Comparison of ENCODE assay signal across 2 cellular contexts in the genomic region with DNA sequence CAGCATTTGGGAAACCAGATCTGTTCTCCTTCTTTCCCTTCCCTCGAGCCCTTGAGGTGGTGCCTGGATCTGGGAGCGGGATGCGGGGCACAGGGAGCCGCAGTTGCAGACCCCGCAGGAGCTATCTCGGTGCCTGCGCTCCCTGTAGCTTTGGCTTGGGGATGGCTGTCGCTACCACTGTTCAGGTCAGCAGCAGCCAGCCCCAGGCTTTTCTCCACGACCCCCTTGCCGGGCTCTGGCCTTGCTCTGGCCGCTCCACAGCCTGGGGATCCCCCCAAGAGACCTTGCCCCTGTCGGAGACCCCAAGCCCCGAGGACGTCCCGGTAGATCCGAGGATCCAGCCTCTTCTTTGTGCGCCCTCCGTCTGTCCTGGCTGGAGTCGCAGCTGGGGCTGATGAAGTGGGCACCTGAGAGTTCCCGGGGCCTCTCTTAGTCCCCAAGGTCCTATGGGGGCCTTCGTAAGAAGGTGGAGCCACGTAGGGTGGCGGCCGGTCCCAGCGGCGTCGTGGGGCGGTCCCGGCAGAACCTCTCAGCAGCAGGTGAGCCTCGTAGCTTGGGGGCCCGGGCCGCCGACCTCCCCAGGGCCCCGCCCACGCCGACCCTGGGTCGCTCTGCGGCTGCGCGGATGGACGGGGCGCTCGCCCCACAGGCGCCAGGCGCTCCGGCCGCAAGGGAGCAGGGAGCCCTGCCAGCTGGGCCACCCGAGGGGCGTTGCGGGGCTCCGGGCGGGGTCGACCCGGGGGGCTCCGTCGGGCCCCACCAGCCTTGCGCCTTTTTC.
TF ChIP-seq lines count a peak whose summit lies in the region.

No MANE protein-coding gene starts in this region.

TF ChIP-seq in GM12891, 5 proteins besides CTCF, POLR2A, EP300 and RAD21:
- TF ChIP-seq SPI1 (IDR thresholded peaks at IDR 0.05; ENCODE audit: low read depth, low read length) (no peak), PAX5 (IDR thresholded peaks at IDR 0.05; ENCODE audit: insufficient read depth, low read length, severe bottlenecking) (no peak), TAF1 (IDR thresholded peaks at IDR 0.05; ENCODE audit: low read depth, low read length) (no peak), POLR2AphosphoS5 (IDR thresholded peaks at IDR 0.05; ENCODE audit: low read depth, low read length) (no peak), POU2F2 (IDR thresholded peaks at IDR 0.05; ENCODE audit: low read depth, low read length) (no peak)
TF ChIP-seq in GM12891: peak in this region for 0.

TF ChIP-seq in HepG2, 621 proteins besides CTCF, POLR2A, EP300 and RAD21 (continues in another document):
- TF ChIP-seq RFXANK (CRISPR knock-in tag; IDR thresholded peaks at IDR 0.05) (no peak), GTF2F1 (IDR thresholded peaks at IDR 0.05; ENCODE audit: low read length) (no peak), ZNF574 (CRISPR knock-in tag; IDR thresholded peaks at IDR 0.05) (peak; percentile 37), FOXP1 (IDR thresholded peaks at IDR 0.05) (no peak), FOXP1 (CRISPR knock-in tag; IDR thresholded peaks at IDR 0.05) (no peak), ZNF558 (CRISPR knock-in tag; IDR thresholded peaks at IDR 0.05; ENCODE audit: borderline replicate concordance) (no peak), SNAI1 (CRISPR knock-in tag; IDR thresholded peaks at IDR 0.05; ENCODE audit: borderline replicate concordance) (no peak), ZFP1 (CRISPR knock-in tag; IDR thresholded peaks at IDR 0.05) (no peak), ZNF792 (CRISPR knock-in tag; IDR thresholded peaks at IDR 0.05) (no peak), ZBTB42 (CRISPR knock-in tag; IDR thresholded peaks at IDR 0.05) (no peak; the same call in 1 of the 2 replicates), ZNF263 (CRISPR knock-in tag; IDR thresholded peaks at IDR 0.05) (no peak), PRDM15 (CRISPR knock-in tag; IDR thresholded peaks at IDR 0.05) (0 out of 2 replicates have a peak, but pooled peaks have one; percentile 28), ZNF318 (CRISPR knock-in tag; IDR thresholded peaks at IDR 0.05) (no peak), PRPF4 (IDR thresholded peaks at IDR 0.05; ENCODE audit: low read depth, low read length, poor library complexity, severe bottlenecking) (no peak), MZF1 (CRISPR knock-in tag; IDR thresholded peaks at IDR 0.05; ENCODE audit: borderline replicate concordance) (no peak), KLF12 (CRISPR knock-in tag; IDR thresholded peaks at IDR 0.05; ENCODE audit: borderline replicate concordance) (peak; percentile 82; the same call in 1 of the 2 replicates), HOXA7 (CRISPR knock-in tag; IDR thresholded peaks at IDR 0.05) (no peak), ZNF776 (CRISPR knock-in tag; IDR thresholded peaks at IDR 0.05) (no peak), ZNF546 (CRISPR knock-in tag; conservative IDR thresholded peaks at IDR 0.05) (peak; percentile 82), U2AF2 (IDR thresholded peaks at IDR 0.05; ENCODE audit: low read depth, low read length) (no peak), ATF1 (CRISPR knock-in tag; IDR thresholded peaks at IDR 0.05) (no peak), SIX1 (CRISPR knock-in tag; IDR thresholded peaks at IDR 0.05; ENCODE audit: borderline replicate concordance) (no peak), U2AF1 (optimal IDR thresholded peaks at IDR 0.05; ENCODE audit: low read depth, low read length) (no peak)
- TF ChIP-seq, protein P1, sequence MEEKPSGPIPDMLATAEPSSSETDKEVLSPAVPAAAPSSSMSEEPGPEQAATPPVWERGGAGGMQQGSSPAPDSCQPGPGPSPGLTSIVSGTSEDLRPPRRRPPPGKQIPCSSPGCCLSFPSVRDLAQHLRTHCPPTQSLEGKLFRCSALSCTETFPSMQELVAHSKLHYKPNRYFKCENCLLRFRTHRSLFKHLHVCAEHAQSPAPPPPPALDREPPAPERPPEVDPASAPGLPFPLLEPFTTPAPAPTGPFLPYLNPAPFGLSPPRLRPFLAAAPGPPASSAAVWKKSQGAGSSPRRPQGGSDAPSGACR (CRISPR knock-in tag; IDR thresholded peaks at IDR 0.05) = 0 out of 2 replicates have a peak, but pooled peaks have one; percentile 7
- TF ChIP-seq, protein P2, sequence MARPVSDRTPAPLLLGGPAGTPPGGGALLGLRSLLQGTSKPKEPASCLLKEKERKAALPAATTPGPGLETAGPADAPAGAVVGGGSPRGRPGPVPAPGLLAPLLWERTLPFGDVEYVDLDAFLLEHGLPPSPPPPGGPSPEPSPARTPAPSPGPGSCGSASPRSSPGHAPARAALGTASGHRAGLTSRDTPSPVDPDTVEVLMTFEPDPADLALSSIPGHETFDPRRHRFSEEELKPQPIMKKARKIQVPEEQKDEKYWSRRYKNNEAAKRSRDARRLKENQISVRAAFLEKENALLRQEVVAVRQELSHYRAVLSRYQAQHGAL (CRISPR knock-in tag; IDR thresholded peaks at IDR 0.05; ENCODE audit: not compliant biosample characterization) = peak; percentile 3
- TF ChIP-seq, protein P3, sequence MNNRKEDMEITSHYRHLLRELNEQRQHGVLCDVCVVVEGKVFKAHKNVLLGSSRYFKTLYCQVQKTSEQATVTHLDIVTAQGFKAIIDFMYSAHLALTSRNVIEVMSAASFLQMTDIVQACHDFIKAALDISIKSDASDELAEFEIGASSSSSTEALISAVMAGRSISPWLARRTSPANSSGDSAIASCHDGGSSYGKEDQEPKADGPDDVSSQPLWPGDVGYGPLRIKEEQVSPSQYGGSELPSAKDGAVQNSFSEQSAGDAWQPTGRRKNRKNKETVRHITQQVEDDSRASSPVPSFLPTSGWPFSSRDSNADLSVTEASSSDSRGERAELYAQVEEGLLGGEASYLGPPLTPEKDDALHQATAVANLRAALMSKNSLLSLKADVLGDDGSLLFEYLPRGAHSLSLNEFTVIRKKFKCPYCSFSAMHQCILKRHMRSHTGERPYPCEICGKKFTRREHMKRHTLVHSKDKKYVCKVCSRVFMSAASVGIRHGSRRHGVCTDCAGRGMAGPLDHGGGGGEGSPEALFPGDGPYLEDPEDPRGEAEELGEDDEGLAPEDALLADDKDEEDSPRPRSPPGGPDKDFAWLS (CRISPR knock-in tag; IDR thresholded peaks at IDR 0.05; ENCODE audit: borderline replicate concordance) = no peak
- TF ChIP-seq, protein P4, sequence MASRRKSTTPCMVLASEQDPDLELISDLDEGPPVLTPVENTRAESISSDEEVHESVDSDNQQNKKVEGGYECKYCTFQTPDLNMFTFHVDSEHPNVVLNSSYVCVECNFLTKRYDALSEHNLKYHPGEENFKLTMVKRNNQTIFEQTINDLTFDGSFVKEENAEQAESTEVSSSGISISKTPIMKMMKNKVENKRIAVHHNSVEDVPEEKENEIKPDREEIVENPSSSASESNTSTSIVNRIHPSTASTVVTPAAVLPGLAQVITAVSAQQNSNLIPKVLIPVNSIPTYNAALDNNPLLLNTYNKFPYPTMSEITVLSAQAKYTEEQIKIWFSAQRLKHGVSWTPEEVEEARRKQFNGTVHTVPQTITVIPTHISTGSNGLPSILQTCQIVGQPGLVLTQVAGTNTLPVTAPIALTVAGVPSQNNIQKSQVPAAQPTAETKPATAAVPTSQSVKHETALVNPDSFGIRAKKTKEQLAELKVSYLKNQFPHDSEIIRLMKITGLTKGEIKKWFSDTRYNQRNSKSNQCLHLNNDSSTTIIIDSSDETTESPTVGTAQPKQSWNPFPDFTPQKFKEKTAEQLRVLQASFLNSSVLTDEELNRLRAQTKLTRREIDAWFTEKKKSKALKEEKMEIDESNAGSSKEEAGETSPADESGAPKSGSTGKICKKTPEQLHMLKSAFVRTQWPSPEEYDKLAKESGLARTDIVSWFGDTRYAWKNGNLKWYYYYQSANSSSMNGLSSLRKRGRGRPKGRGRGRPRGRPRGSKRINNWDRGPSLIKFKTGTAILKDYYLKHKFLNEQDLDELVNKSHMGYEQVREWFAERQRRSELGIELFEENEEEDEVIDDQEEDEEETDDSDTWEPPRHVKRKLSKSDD (CRISPR knock-in tag; IDR thresholded peaks at IDR 0.05; ENCODE audit: low read depth) = no peak
